11 cellular contexts compared by ENCODE assay signal in the genomic region with DNA sequence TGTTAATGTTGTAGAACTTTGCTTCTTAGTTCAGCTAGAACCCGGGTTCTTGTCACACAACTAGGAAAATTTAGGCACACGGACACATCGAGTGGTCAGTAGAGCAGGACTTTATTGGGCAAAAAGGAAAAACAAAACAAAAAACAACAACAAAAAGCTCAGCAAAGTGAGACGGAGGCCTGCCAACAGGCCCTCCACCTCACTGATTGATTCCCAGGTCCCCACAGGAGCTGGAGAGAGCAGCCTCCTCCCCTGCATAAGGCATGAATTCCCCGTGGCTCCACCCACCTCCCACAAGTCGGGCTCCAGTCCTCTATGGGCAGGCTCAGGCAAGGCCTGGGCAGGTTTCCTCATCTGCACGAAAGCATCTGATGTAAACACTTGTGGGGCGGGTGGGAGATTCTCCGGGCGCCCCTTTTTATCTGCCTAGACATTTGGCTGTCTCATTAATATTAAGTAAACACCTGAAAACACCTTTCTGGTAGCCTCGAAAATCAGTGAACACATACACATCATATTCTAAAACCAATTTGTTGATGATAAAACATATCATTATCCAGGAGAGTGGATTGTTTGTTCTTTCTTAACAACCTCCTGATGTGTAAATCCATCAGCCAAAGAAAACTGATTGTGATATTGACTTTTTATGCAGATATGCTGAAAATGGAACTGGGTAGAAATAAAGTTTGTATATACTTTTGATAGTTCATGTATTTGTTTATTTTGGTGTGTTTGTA.
DNase-seq lines count a peak whose midpoint lies in the region; ATAC-seq and TF ChIP-seq lines count a peak whose summit lies in the region.
"Had no signal": no experiment of that assay in that cellular context is flagged by ENCODE, and none has a peak within 500 bp of the region (broad histone marks: within the 10 kb centered on the region; RNA-seq: fewer than 3 reads in every experiment).

No MANE protein-coding gene starts in this region.

- H3K4me1 ChIP-seq in right cardiac atrium (ENCODE audit: control insufficient read depth, insufficient read depth, low read length) (peaks cover 3% of the 10 kb centered on the region), heart left ventricle (peaks cover 0 to 27% (median 7%) of the 10 kb centered on the region in 12 donors), SJCRH30 (peaks cover 24% of the 10 kb centered on the region)

- H3K27ac Mint-ChIP-seq in activated naive CD4-positive, alpha-beta T cell treated with anti-CD3 and anti-CD28 coated beads, Interleukin-2, amount 10 ng/mL, durations not matched to agents 7 days and 5 days, result no peak overlapping the region
- H3K27ac Mint-ChIP-seq: CD4-positive, CD25-positive, alpha-beta regulatory T cell; naive thymus-derived CD8-positive, alpha-beta T cell; T-cell had no signal

- TF ChIP-seq POLR2A in heart left ventricle (IDR thresholded peaks at IDR 0.05), result no peak

- no peak overlapping the region for H3K4me3 ChIP-seq in right cardiac atrium (ENCODE audit: low read length)
- no peak overlapping the region for H3K4me3 ChIP-seq in heart left ventricle
- peak overlapping the region; percentile 25 for H3K4me3 ChIP-seq in SJCRH30

- H3K27ac ChIP-seq in right cardiac atrium (ENCODE audit: low read length), result no peak overlapping the region
- H3K27ac ChIP-seq in heart left ventricle, result no peak overlapping the region
- no peak overlapping the region; the same call in 1 of the 2 replicates for H3K27ac ChIP-seq in SJCRH30

- H3K4me3 Mint-ChIP-seq in activated naive CD4-positive, alpha-beta T cell treated with anti-CD3 and anti-CD28 coated beads, Interleukin-2, amount 10 ng/mL, durations not matched to agents 7 days and 5 days, result no peak overlapping the region
- H3K4me3 Mint-ChIP-seq: CD4-positive, CD25-positive, alpha-beta regulatory T cell; naive thymus-derived CD8-positive, alpha-beta T cell; T-cell had no signal

- no peaks in the 10 kb centered on the region for H3K9me3 ChIP-seq in right cardiac atrium (ENCODE audit: control insufficient read depth, low read length)
- H3K9me3 ChIP-seq in heart left ventricle, result no peaks in the 10 kb centered on the region
- no peaks in the 10 kb centered on the region for H3K9me3 ChIP-seq in SJCRH30 (replicated peaks)

- CTCF ChIA-PET in activated naive CD4-positive, alpha-beta T cell treated with anti-CD3 and anti-CD28 coated beads, Interleukin-2, amount 10 ng/mL, durations not matched to agents 7 days and 5 days (lab: Charles Lee), result no interaction called here

- no peaks in the 10 kb centered on the region for H3K9me3 Mint-ChIP-seq in activated naive CD4-positive, alpha-beta T cell treated with anti-CD3 and anti-CD28 coated beads, Interleukin-2, amount 10 ng/mL, durations not matched to agents 7 days and 5 days
- H3K9me3 Mint-ChIP-seq: CD4-positive, CD25-positive, alpha-beta regulatory T cell; naive thymus-derived CD8-positive, alpha-beta T cell; T-cell had no signal

- no peaks in the 10 kb centered on the region for H3K36me3 ChIP-seq in heart left ventricle
- H3K36me3 ChIP-seq in SJCRH30, result no peaks in the 10 kb centered on the region

- 68% methylated on average over 11 of the region's 11 CpGs for WGBS in right cardiac atrium
- 71 to 81% (median 73%) methylated on average over 11 of the region's 11 CpGs for WGBS in heart left ventricle, 4 donors

- DNase-seq in right cardiac atrium (peak; percentile 31 to 57 (median 52)), heart left ventricle (no peak), SJCRH30 (peak; percentile 69), iPS-NIHi11 (ENCODE audit: low spot score) (peak; percentile 53), OCI-M2 (lab: John Stamatoyannopoulos, UW; ENCODE audit: unreplicated experiment) (no peak), COLO829 (ENCODE audit: low spot score) (no peak)
- DNase-seq in activated naive CD4-positive, alpha-beta T cell treated with anti-CD3 and anti-CD28 coated beads, Interleukin-2, amount 10 ng/mL, durations not matched to agents 7 days and 5 days, result no peak
- DNase-seq: CD4-positive, CD25-positive, alpha-beta regulatory T cell; naive thymus-derived CD8-positive, alpha-beta T cell; T-cell had no signal

- peaks cover 4% of the 10 kb centered on the region for H3K27me3 Mint-ChIP-seq in activated naive CD4-positive, alpha-beta T cell treated with anti-CD3 and anti-CD28 coated beads, Interleukin-2, amount 10 ng/mL, durations not matched to agents 7 days and 5 days

- no peaks in the 10 kb centered on the region for H3K27me3 ChIP-seq in right cardiac atrium (ENCODE audit: control insufficient read depth, insufficient read depth)
- no peaks in the 10 kb centered on the region for H3K27me3 ChIP-seq in heart left ventricle
- no peaks in the 10 kb centered on the region for H3K27me3 ChIP-seq in SJCRH30

- no peaks in the 10 kb centered on the region for H3K36me3 Mint-ChIP-seq in activated naive CD4-positive, alpha-beta T cell treated with anti-CD3 and anti-CD28 coated beads, Interleukin-2, amount 10 ng/mL, durations not matched to agents 7 days and 5 days
- H3K36me3 Mint-ChIP-seq: CD4-positive, CD25-positive, alpha-beta regulatory T cell; naive thymus-derived CD8-positive, alpha-beta T cell; T-cell had no signal

- TF ChIP-seq CTCF in heart left ventricle (IDR thresholded peaks at IDR 0.05), result no peak

- ATAC-seq in right cardiac atrium (peak; percentile 50 to 72), heart left ventricle (no peak), GM18909 (IDR thresholded peaks at IDR 0.05; ENCODE audit: poor library complexity, unreplicated experiment) (no peak)
- ATAC-seq: naive thymus-derived CD8-positive, alpha-beta T cell; T-cell had no signal

- H3K4me1 Mint-ChIP-seq in activated naive CD4-positive, alpha-beta T cell treated with anti-CD3 and anti-CD28 coated beads, Interleukin-2, amount 10 ng/mL, durations not matched to agents 7 days and 5 days, result no peaks in the 10 kb centered on the region
- H3K4me1 Mint-ChIP-seq: CD4-positive, CD25-positive, alpha-beta regulatory T cell; T-cell had no signal

- intact Hi-C loops in right cardiac atrium (cut with DNase I), result no loop called here
- intact Hi-C loops in heart left ventricle (cut with DNase I), result no loop called here

Comparison
In these comparisons a context has a peak if more than half of its experiments do, and no peak if none do; other contexts are left out.
1. ATAC-seq: peak in right cardiac atrium (2 of 2); none in heart left ventricle (0 of 4) and GM18909 (single experiment).
2. DNase-seq: peak in right cardiac atrium (3 of 3), SJCRH30 (2 of 2) and iPS-NIHi11 (single experiment); none in heart left ventricle (0 of 5), OCI-M2 (single experiment), COLO829 (single experiment) and activated naive CD4-positive, alpha-beta T cell treated with anti-CD3 and anti-CD28 coated beads, Interleukin-2, amount 10 ng/mL, durations not matched to agents 7 days and 5 days (single experiment).